In genomic region chr10:22437620-22438588, GRCh38 we compare ENCODE assay signal across 8 cellular contexts.
A peak's percentile ranks its signal among the peaks of the same experiment; 100 is the strongest.
DNase-seq lines count a peak whose midpoint lies in the region; ATAC-seq, FAIRE-seq and TF ChIP-seq lines count a peak whose summit lies in the region.

No MANE protein-coding gene starts in this region.

- DNase-seq in Daoy (ENCODE audit: low read depth) (peak; percentile 29), GM20000 (ENCODE audit: low spot score) (peak; percentile 54), left cardiac atrium (no peak), retinal pigment epithelial cell (ENCODE audit: low read depth) (no peak), RCC 7860 (ENCODE audit: low spot score) (no peak), islet precursor cell (no peak)
- peak; percentile 45 for DNase-seq in activated naive CD4-positive, alpha-beta T cell treated with Interleukin-2 at 50 U/mL for 16 hours

- TF ChIP-seq CTCF in GM20000 (IDR thresholded peaks at IDR 0.05; ENCODE audit: extremely low read depth, missing control alignments) (no peak), retinal pigment epithelial cell (conservative IDR thresholded peaks at IDR 0.05; ENCODE audit: low read depth, low read length) (no peak)

- intact Hi-C loops in left cardiac atrium (cut with DNase I), result loop anchor here in 1 of 2 donors (5.0 to 10.0 kb wide), 4 partner anchors 93 to 436 kb away; partner anchors contain the start of genes DNAJC1 and SPAG6

- FAIRE-seq in RCC 7860 (lab: Jason Lieb, UNC), result no peak

- H3K4me3 ChIP-seq in retinal pigment epithelial cell (ENCODE audit: low read length), result peak overlapping the region; percentile 70

- ATAC-seq in HG03558 (IDR thresholded peaks at IDR 0.05; ENCODE audit: extremely low read depth, unreplicated experiment) (peak; percentile 4), left cardiac atrium (peak; percentile 47 to 61)

Comparison
In these comparisons a context has a peak if more than half of its experiments do, and no peak if none do; other contexts are left out.
1. DNase-seq: peak in Daoy (single experiment), GM20000 (single experiment) and activated naive CD4-positive, alpha-beta T cell treated with Interleukin-2 at 50 U/mL for 16 hours (single experiment); none in left cardiac atrium (single experiment), retinal pigment epithelial cell (single experiment), RCC 7860 (single experiment) and islet precursor cell (single experiment).